Comparison of ENCODE assay signal across 8 cellular contexts in the genomic region with DNA sequence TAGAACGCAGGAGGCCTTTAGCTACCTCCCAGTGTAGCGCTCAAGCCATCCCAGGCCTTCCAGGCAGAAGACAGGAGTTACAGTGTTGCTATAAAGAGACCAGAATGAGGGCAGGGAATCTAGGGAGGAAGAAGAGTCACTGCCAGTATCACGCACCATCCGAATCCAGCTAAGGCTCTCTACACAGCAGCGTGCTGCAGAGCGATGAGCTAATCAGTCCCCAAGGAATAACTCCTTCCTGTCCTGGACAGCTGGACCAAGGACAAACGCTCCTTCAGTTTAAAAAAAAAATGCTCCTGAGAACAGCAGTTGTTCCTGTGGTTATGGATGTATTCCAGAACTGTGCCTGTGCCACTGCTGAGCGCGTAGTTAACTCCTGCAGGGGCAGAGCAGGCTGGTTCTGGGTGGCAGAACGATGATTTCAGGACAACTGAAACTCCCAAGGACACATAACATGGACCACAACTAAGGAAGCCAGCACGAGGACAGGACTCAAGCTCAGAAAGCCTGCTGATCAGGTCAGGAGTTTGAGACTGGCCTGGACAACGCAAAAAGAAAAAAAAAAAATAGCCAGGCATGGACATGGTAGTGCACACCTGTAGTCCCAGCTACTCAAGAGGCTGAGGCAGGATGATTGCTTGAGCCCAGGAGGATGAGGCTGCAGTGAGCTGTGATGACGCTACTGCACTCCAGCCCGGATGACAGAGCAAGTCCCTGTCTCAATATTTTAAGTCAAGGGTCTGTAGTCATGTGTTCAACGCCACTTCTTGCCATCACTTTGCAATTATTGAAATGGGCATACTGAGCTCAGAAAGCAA. TPM values are rescaled to one million over a fixed set of nuclear protein-coding genes. Genes with fewer than 3 reads are reported as not detected.
DNase-seq lines count a peak whose midpoint lies in the region; ATAC-seq and TF ChIP-seq lines count a peak whose summit lies in the region.

No MANE protein-coding gene starts in this region.

- 75 to 81% methylated on average over 15 of the region's 15 CpGs for WGBS in sigmoid colon, 2 donors

- peak in 1 of 4 donors; percentile 28 for TF ChIP-seq EP300 in sigmoid colon (IDR thresholded peaks at IDR 0.05)

- H3K4me3 ChIP-seq in SJSA1 (no peak overlapping the region), fibroblast of mammary gland (ENCODE audit: control insufficient read depth, low read depth, low read length) (peak overlapping the region; percentile 68), sigmoid colon (peak overlapping the region in 3 of 4 donors; percentile 84 to 98 (median 95))

- no peaks in the 10 kb centered on the region for H3K9me3 ChIP-seq in SJSA1 (replicated peaks)
- no peaks in the 10 kb centered on the region for H3K9me3 ChIP-seq in sigmoid colon

- ATAC-seq in HG02870 (IDR thresholded peaks at IDR 0.05; ENCODE audit: unreplicated experiment) (no peak), GM21367 (IDR thresholded peaks at IDR 0.05; ENCODE audit: unreplicated experiment) (no peak)

- in situ Hi-C loops in G401 (cut with HindIII; ENCODE audit: low sequenced_read_pairs): no loop called here

- intact Hi-C loops in sigmoid colon (cut with DNase I): loop anchor here (5.0 to 10.0 kb wide), 3 partner anchors 61 to 338 kb away; a partner anchor contains a TSS

- peak in 1 of 2 donors; percentile 22 for TF ChIP-seq POLR2A in sigmoid colon (IDR thresholded peaks at IDR 0.05)

- peak; percentile 65 for DNase-seq in G401 (ENCODE audit: low spot score)
- DNase-seq in SJSA1 (ENCODE audit: low read depth in 1 of 2, low spot score in 2 of 2): peak; percentile 79 to 87
- peak; percentile 94 for DNase-seq in fibroblast of mammary gland (ENCODE audit: low read depth)
- peak; percentile 91 for DNase-seq in sigmoid colon
- no peak for DNase-seq in SHP77 (lab: John Stamatoyannopoulos, UW)
- DNase-seq in islet precursor cell: no peak

- H3K36me3 ChIP-seq in SJSA1: peaks cover 60% of the 10 kb centered on the region
- H3K36me3 ChIP-seq in sigmoid colon: peaks cover 2 to 25% (median 6%) of the 10 kb centered on the region in 4 donors

- H3K4me1 ChIP-seq in SJSA1 (replicated peaks) (peaks cover 78% of the 10 kb centered on the region), sigmoid colon (peaks cover 0 to 78% (median 72%) of the 10 kb centered on the region in 4 donors)

- TF ChIP-seq CTCF in fibroblast of mammary gland (conservative IDR thresholded peaks at IDR 0.05; ENCODE audit: control insufficient read depth, insufficient read depth, low read depth, low read length): no peak
- TF ChIP-seq CTCF in sigmoid colon (IDR thresholded peaks at IDR 0.05): no peak

- no peaks in the 10 kb centered on the region for H3K27me3 ChIP-seq in SJSA1 (replicated peaks)
- no peaks in the 10 kb centered on the region for H3K27me3 ChIP-seq in sigmoid colon

- H3K27ac ChIP-seq in SJSA1 (peak overlapping the region; percentile 27), sigmoid colon (peak overlapping the region; percentile 88 to 95 (median 94))

RNA-seq across cellular contexts. Expression of a gene that starts 2.6 kb away (rescaled TPM):
- total RNA-seq in G401 (2014; rRNA removed; shearing (Covaris generic)): 11.7 and 13.2 TPM in 2 replicates
- 12.1 and 14.9 TPM in 2 replicates for total RNA-seq in SJSA1 (2014; rRNA removed; shearing (Covaris generic))
- 10 to 100 TPM; 15.3 to 34.3 (median 22.7) TPM for total RNA-seq in sigmoid colon
- 10 to 100 TPM in 1 of 3 donors, 1 to 10 TPM in 2; 1.8 to 14.0 (median 4.2) TPM for polyA plus RNA-seq in sigmoid colon

RNA-seq across cellular contexts. Expression of a gene that starts 14.8 kb away (rescaled TPM):
- 45.5 and 70.7 TPM in 2 replicates for total RNA-seq in G401 (2014; rRNA removed; shearing (Covaris generic))
- total RNA-seq in SJSA1 (2014; rRNA removed; shearing (Covaris generic)): 48.3 and 76.6 TPM in 2 replicates
- total RNA-seq in sigmoid colon: 10 to 100 TPM in 3 of 4 donors, 1 to 10 TPM in 1; 6.1 to 30.1 (median 23.2) TPM
- polyA plus RNA-seq in sigmoid colon: 10 to 100 TPM in 1 of 3 donors, 1 to 10 TPM in 2; 6.2 to 39.2 (median 7.8) TPM

RNA-seq across cellular contexts. Expression of a gene that starts 18.9 kb away (rescaled TPM):
- 3,766 and 4,312 TPM in 2 replicates for total RNA-seq in G401 (2014; rRNA removed; shearing (Covaris generic))
- 5,440 and 7,155 TPM in 2 replicates for total RNA-seq in SJSA1 (2014; rRNA removed; shearing (Covaris generic))
- total RNA-seq in sigmoid colon: 1,000 to 10,000 TPM; 1,653 to 2,501 (median 2,098) TPM
- polyA plus RNA-seq in sigmoid colon: 1,000 to 10,000 TPM; 2,564 to 3,219 (median 3,101) TPM

RNA-seq across cellular contexts. Expression of a gene that starts 53.9 kb away (rescaled TPM):
- total RNA-seq in G401 (2014; rRNA removed; shearing (Covaris generic)): 374 and 375 TPM in 2 replicates
- 178 and 180 TPM in 2 replicates for total RNA-seq in SJSA1 (2014; rRNA removed; shearing (Covaris generic))
- total RNA-seq in sigmoid colon: 100 to 1,000 TPM; 204 to 254 (median 217) TPM
- 100 to 1,000 TPM in 1 of 3 donors, 10 to 100 TPM in 2; 49.2 to 113 (median 53.6) TPM for polyA plus RNA-seq in sigmoid colon

RNA-seq across cellular contexts. Expression of a gene that starts 59.4 kb away (rescaled TPM):
- total RNA-seq in G401 (2014; rRNA removed; shearing (Covaris generic)): 86.1 and 102 TPM in 2 replicates
- 84.0 and 131 TPM in 2 replicates for total RNA-seq in SJSA1 (2014; rRNA removed; shearing (Covaris generic))
- 10 to 100 TPM; 11.8 to 89.5 (median 12.6) TPM for total RNA-seq in sigmoid colon
- 10 to 100 TPM in 2 of 3 donors, 1 to 10 TPM in 1; 9.0 to 35.8 (median 13.6) TPM for polyA plus RNA-seq in sigmoid colon

Comparison
In these comparisons a context has a peak if more than half of its experiments do, and no peak if none do; other contexts are left out.
1. DNase-seq: peak in G401 (single experiment), SJSA1 (2 of 2), fibroblast of mammary gland (single experiment) and sigmoid colon (single experiment); none in SHP77 (0 of 2) and islet precursor cell (single experiment).